14 cellular contexts compared by ENCODE assay signal in the genomic region with DNA sequence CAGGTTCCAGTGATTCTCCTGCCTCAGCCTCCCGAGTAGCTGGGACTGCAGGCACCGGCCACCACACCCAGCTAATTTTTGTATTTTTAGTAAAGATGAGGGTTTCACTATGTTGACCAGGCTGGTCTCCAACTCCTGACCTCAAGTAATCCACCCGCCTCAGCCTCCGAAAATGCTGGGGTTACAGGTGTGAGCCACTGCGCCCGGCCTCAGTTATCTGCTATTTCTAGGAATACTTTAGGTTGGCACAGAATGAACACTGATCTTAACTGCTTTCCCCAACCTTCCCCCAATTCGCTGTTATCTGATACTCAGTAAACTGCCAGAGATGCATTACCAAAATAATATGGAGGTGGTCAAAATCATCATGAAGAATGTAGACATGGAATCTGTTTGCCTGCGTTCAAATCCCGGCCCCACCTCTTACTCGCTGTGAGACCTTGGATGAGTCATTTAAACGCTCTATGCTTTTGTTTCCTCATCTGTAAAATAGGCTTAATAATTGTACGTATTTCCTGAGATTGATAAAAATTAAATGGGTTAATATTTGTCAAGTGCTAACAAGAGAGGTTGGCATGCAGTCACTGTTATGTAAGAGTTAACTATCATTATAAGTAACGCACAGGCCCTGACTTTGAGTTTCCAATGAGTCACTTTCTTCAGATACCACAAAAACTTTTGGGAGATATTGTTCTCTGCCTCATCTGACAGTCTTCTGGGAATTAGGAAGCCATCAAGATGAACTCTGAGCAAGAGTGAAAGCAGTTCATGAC. TPM values are rescaled to one million over a fixed set of nuclear protein-coding genes. Genes with fewer than 3 reads are reported as not detected.
DNase-seq lines count a peak whose midpoint lies in the region; ATAC-seq, FAIRE-seq and TF ChIP-seq lines count a peak whose summit lies in the region.
"Had no signal": no experiment of that assay in that cellular context is flagged by ENCODE, and none has a peak within 500 bp of the region (broad histone marks: within the 10 kb centered on the region; RNA-seq: fewer than 3 reads in every experiment).

No MANE protein-coding gene starts in this region.

- DNase-seq in EH (ENCODE audit: low read depth): peak; percentile 85
- peak; percentile 70 for DNase-seq in HT1080 (ENCODE audit: low read depth)
- peak in 1 of 2 donors; percentile 31 for DNase-seq in activated naive CD4-positive, alpha-beta T cell treated with anti-CD3 and anti-CD28 coated beads, Interleukin-2, amount 50 U/mL, for 72 hours (ENCODE audit: low spot score in 2 of 2)
- DNase-seq in keratinocyte (ENCODE audit: low read depth, low spot score): peak; percentile 67
- DNase-seq in OCI-LY7 (ENCODE audit: low spot score): no peak
- DNase-seq in BE2C: no peak
- no peak for DNase-seq in NCI-H1105 treated with DMSO at 0.1 percent for 48 hours (lab: John Stamatoyannopoulos, UW)
- DNase-seq: lower lobe of right lung, NCI-H82 had no signal

- no peak overlapping the region for H3K9ac ChIP-seq in keratinocyte (ENCODE audit: control insufficient read depth, extremely low read depth, insufficient read depth, low read length)
- H3K9ac ChIP-seq: KMS-11 had no signal

- TF ChIP-seq CTCF in keratinocyte (optimal IDR thresholded peaks at IDR 0.05 in 1 of 3, IDR thresholded peaks at IDR 0.05 in 1 of 3, conservative IDR thresholded peaks at IDR 0.05 in 1 of 3; ENCODE audit: extremely low read depth in 1 of 3, insufficient read depth in 2 of 3, low read length in 3 of 3) (no peak), OCI-LY7 (conservative IDR thresholded peaks at IDR 0.05; ENCODE audit: low read length) (no peak), BE2C (IDR thresholded peaks at IDR 0.05; ENCODE audit: low read depth, low read length) (no peak)

- POLR2A ChIA-PET in OCI-LY7 (lab: Charles Lee): interaction anchor here (1.0 to 7.7 kb wide), 4 partner anchors 10 to 19 kb away, joined by 3 to 60 read pairs (median 8); no protein-coding TSS in a partner anchor

- H3K27me3 ChIP-seq in keratinocyte (ENCODE audit: control insufficient read depth, extremely low read depth, insufficient read depth, low read length): no peaks in the 10 kb centered on the region
- H3K27me3 ChIP-seq in BE2C: no peaks in the 10 kb centered on the region
- H3K27me3 ChIP-seq: ascending aorta, gastroesophageal sphincter had no signal

- no TSS peak for BruUV-seq in OCI-LY7 (replicated peaks; lab: Mats Ljungman, UMichigan)

- H3K9me3 Mint-ChIP-seq in activated naive CD4-positive, alpha-beta T cell treated with anti-CD3 and anti-CD28 coated beads, Interleukin-2, amount 50 U/mL, for 72 hours: peaks cover 0 to 6% of the 10 kb centered on the region in 2 donors

- no peaks in the 10 kb centered on the region for H3K9me3 ChIP-seq in keratinocyte (ENCODE audit: control insufficient read depth, low read depth, low read length)
- H3K9me3 ChIP-seq in OCI-LY7 (ENCODE audit: low read length): no peaks in the 10 kb centered on the region
- no peaks in the 10 kb centered on the region for H3K9me3 ChIP-seq in BE2C
- H3K9me3 ChIP-seq: ascending aorta, gastroesophageal sphincter, lower lobe of right lung had no signal

- H3K4me3 ChIP-seq in keratinocyte (ENCODE audit: control insufficient read depth in 2 of 3, extremely low read depth in 1 of 3, insufficient read depth in 2 of 3, low read depth in 1 of 3, low read length in 3 of 3) (no peak overlapping the region), OCI-LY7 (ENCODE audit: low read depth, low read length, poor library complexity, severe bottlenecking) (no peak overlapping the region), BE2C (ENCODE audit: low read depth, low read length) (no peak overlapping the region)
- H3K4me3 ChIP-seq: ascending aorta, gastroesophageal sphincter, lower lobe of right lung had no signal

- no peaks in the 10 kb centered on the region for H4K20me1 ChIP-seq in keratinocyte (ENCODE audit: control insufficient read depth, extremely low read depth, insufficient read depth, low read length)
- H4K20me1 ChIP-seq in OCI-LY7 (ENCODE audit: insufficient read depth, low read length): no peaks in the 10 kb centered on the region

- CTCF ChIA-PET in OCI-LY7 (lab: Charles Lee; ENCODE audit: unreplicated experiment): no interaction called here

- H3K27ac ChIP-seq in keratinocyte (ENCODE audit: control insufficient read depth, insufficient read depth, low read length): peak overlapping the region; percentile 60
- H3K27ac ChIP-seq in OCI-LY7 (ENCODE audit: low read depth, low read length, poor library complexity, severe bottlenecking): no peak overlapping the region
- H3K27ac ChIP-seq: ascending aorta, gastroesophageal sphincter, KMS-11, lower lobe of right lung had no signal

- H3K9me2 ChIP-seq in OCI-LY7 (ENCODE audit: insufficient read depth, low read length): no peaks in the 10 kb centered on the region

- H3K4me1 ChIP-seq in keratinocyte (ENCODE audit: control insufficient read depth, extremely low read depth, insufficient read depth, low read length) (peaks cover 53% of the 10 kb centered on the region), OCI-LY7 (ENCODE audit: insufficient read depth, low read length, poor library complexity, severe bottlenecking) (peaks cover 42% of the 10 kb centered on the region), BE2C (no peaks in the 10 kb centered on the region)
- H3K4me1 ChIP-seq: gastroesophageal sphincter had no signal

- H3K36me3 ChIP-seq in keratinocyte (ENCODE audit: control insufficient read depth in 2 of 2, extremely low read depth in 1 of 2, insufficient read depth in 2 of 2, low read length in 2 of 2) (no peaks in the 10 kb centered on the region), OCI-LY7 (ENCODE audit: insufficient read depth, low read length) (no peaks in the 10 kb centered on the region), BE2C (no peaks in the 10 kb centered on the region)
- H3K36me3 ChIP-seq: ascending aorta, gastroesophageal sphincter, lower lobe of right lung had no signal

- H2AFZ ChIP-seq in keratinocyte (ENCODE audit: control insufficient read depth, low read length): no peak overlapping the region
- no peak overlapping the region for H2AFZ ChIP-seq in OCI-LY7 (ENCODE audit: low read length)

- H3K79me2 ChIP-seq in keratinocyte (ENCODE audit: control insufficient read depth, insufficient read depth, low read length): no peaks in the 10 kb centered on the region
- H3K79me2 ChIP-seq in OCI-LY7 (ENCODE audit: insufficient read depth, low read depth, low read length): no peaks in the 10 kb centered on the region

- dilution Hi-C loops in keratinocyte (cut with MboI; ENCODE audit: extremely low pct_ligation_motif_present, low sequenced_read_pairs): no loop called here

- peak overlapping the region; percentile 82 to 92 for H3K27ac Mint-ChIP-seq in activated naive CD4-positive, alpha-beta T cell treated with anti-CD3 and anti-CD28 coated beads, Interleukin-2, amount 50 U/mL, for 72 hours

- H3K9me1 ChIP-seq in keratinocyte (ENCODE audit: control insufficient read depth, extremely low read depth, insufficient read depth, low read length): no peaks in the 10 kb centered on the region

- peaks cover 0 to 14% of the 10 kb centered on the region in 2 donors for H3K36me3 Mint-ChIP-seq in activated naive CD4-positive, alpha-beta T cell treated with anti-CD3 and anti-CD28 coated beads, Interleukin-2, amount 50 U/mL, for 72 hours

- intact Hi-C loops in OCI-LY7 (cut with micrococcal nuclease; ENCODE audit: unreplicated experiment): no loop called here

- ATAC-seq in activated naive CD4-positive, alpha-beta T cell treated with anti-CD3 and anti-CD28 coated beads, Interleukin-2, amount 50 U/mL, for 72 hours: peak; percentile 84 to 89
- ATAC-seq in GM19035 (IDR thresholded peaks at IDR 0.05; ENCODE audit: unreplicated experiment): no peak
- ATAC-seq: gastroesophageal sphincter, lower lobe of right lung had no signal

- H3K4me2 ChIP-seq in keratinocyte (ENCODE audit: control insufficient read depth, extremely low read depth, insufficient read depth, low read depth, low read length): peak overlapping the region; percentile 14
- no peak overlapping the region for H3K4me2 ChIP-seq in OCI-LY7 (ENCODE audit: low read length)
- H3K4me2 ChIP-seq: KMS-11 had no signal

- no peak for FAIRE-seq in keratinocyte (lab: Jason Lieb, UNC)
- FAIRE-seq: TTC549 had no signal

RNA-seq across cellular contexts. Expression of a gene that starts 44.5 kb away (rescaled TPM):
- total RNA-seq in HT1080 (2014; rRNA removed; shearing (Covaris generic)): 11.0 and 13.8 TPM in 2 replicates
- 5.4 and 7.2 TPM in 2 replicates for polyA plus RNA-seq in HT1080 (2015; cell fraction: cytosol; rRNA removed)
- polyA plus RNA-seq in HT1080 (2015; cell fraction: nucleus; rRNA removed): 15.4 and 16.1 TPM in 2 replicates
- total RNA-seq in activated naive CD4-positive, alpha-beta T cell treated with anti-CD3 and anti-CD28 coated beads, Interleukin-2, amount 50 U/mL, for 72 hours: 10 to 100 TPM; 81.6 to 92.6 TPM
- 23.1 to 30.9 TPM (median 25.8 TPM) in 3 replicates for polyA plus RNA-seq in keratinocyte
- 19.5 TPM for polyA plus RNA-seq in keratinocyte (2011; ENCODE audit: low read depth)
- polyA plus RNA-seq in keratinocyte (2011; cell fraction: cytosol; rRNA removed): 13.5 and 24.9 TPM in 2 replicates
- polyA plus RNA-seq in keratinocyte (2011; cell fraction: nucleus; rRNA removed): 39.8 and 48.8 TPM in 2 replicates
- polyA plus RNA-seq in keratinocyte (2012; ENCODE audit: low replicate concordance): 14.5 and 16.8 TPM in 2 replicates
- 28.3 to 64.9 TPM (median 62.5 TPM) in 3 replicates for polyA minus RNA-seq in keratinocyte
- polyA minus RNA-seq in keratinocyte (2011; cell fraction: cytosol; rRNA and poly(A)+ RNA removed): 30.1 TPM
- 49.8 and 96.1 TPM in 2 replicates for polyA minus RNA-seq in keratinocyte (2011; cell fraction: nucleus; rRNA and poly(A)+ RNA removed)
- 45.4 and 50.5 TPM in 2 replicates for total RNA-seq in OCI-LY7 (2014; rRNA removed; shearing (Covaris generic))
- total RNA-seq in OCI-LY7 (2022): 75.6 and 86.5 TPM in 2 replicates
- 8.5 TPM for polyA plus RNA-seq in BE2C (2012; ENCODE audit: insufficient read depth, insufficient read length, low read depth)

Comparison
In these comparisons a context has a peak if more than half of its experiments do, and no peak if none do; other contexts are left out.
1. DNase-seq: peak in EH (single experiment), HT1080 (single experiment) and keratinocyte (single experiment); none in OCI-LY7 (single experiment), BE2C (single experiment) and NCI-H1105 treated with DMSO at 0.1 percent for 48 hours (single experiment).